In genomic region chr3:12188681-12189287, GRCh38 we compare ENCODE assay signal across 1 cellular context.
TF ChIP-seq lines count a peak whose summit lies in the region.

No MANE protein-coding gene starts in this region.

TF ChIP-seq in SK-N-SH treated with all-trans-retinoic acid at 6 μM for 48 hours, 23 proteins besides CTCF, POLR2A, EP300 and RAD21 (continued from another document):
- no peak for TF ChIP-seq TSHZ2 (CRISPR knock-in tag; IDR thresholded peaks at IDR 0.05)
- no peak for TF ChIP-seq ZNF565 (CRISPR knock-in tag; conservative IDR thresholded peaks at IDR 0.05; ENCODE audit: low read depth)
- TF ChIP-seq ZFP30 (CRISPR knock-in tag; IDR thresholded peaks at IDR 0.05): no peak
- no peak for TF ChIP-seq GLIS3 (CRISPR knock-in tag; IDR thresholded peaks at IDR 0.05)
- TF ChIP-seq CSRNP3 (CRISPR knock-in tag; IDR thresholded peaks at IDR 0.05): no peak
- TF ChIP-seq PATZ1 (CRISPR knock-in tag; IDR thresholded peaks at IDR 0.05; ENCODE audit: borderline replicate concordance): no peak
- TF ChIP-seq ZC3H10 (CRISPR knock-in tag; IDR thresholded peaks at IDR 0.05): no peak
- no peak for TF ChIP-seq ZFP3 (CRISPR knock-in tag; IDR thresholded peaks at IDR 0.05)
- TF ChIP-seq BACH2 (CRISPR knock-in tag; IDR thresholded peaks at IDR 0.05; ENCODE audit: borderline replicate concordance): no peak
TF ChIP-seq in SK-N-SH treated with all-trans-retinoic acid at 6 μM for 48 hours: peak in this region for 0.
